In genomic region chr14:65222434-65222833, GRCh38 we compare ENCODE assay signal across 9 cellular contexts.
DNase-seq lines count a peak whose midpoint lies in the region; ATAC-seq, FAIRE-seq and TF ChIP-seq lines count a peak whose summit lies in the region.
"Had no signal": no experiment of that assay in that cellular context is flagged by ENCODE, and none has a peak within 500 bp of the region (broad histone marks: within the 10 kb centered on the region; RNA-seq: fewer than 3 reads in every experiment).

No MANE protein-coding gene starts in this region.

- H3K27ac Mint-ChIP-seq in activated naive CD8-positive, alpha-beta T cell treated with anti-CD3 and anti-CD28 coated beads, Interleukin-2, amount 10 ng/mL, durations not matched to agents 7 days and 5 days = peak overlapping the region; percentile 71

- H3K27ac ChIP-seq in RWPE2 (ENCODE audit: poor library complexity, severe bottlenecking) (no peak overlapping the region), small intestine (ENCODE audit: low read depth in 1 of 2, low read length in 1 of 2) (no peak overlapping the region)

- peaks cover 39% of the 10 kb centered on the region for H3K4me1 Mint-ChIP-seq in activated naive CD8-positive, alpha-beta T cell treated with anti-CD3 and anti-CD28 coated beads, Interleukin-2, amount 10 ng/mL, durations not matched to agents 7 days and 5 days

- TF ChIP-seq CTCF in GM12865 (IDR thresholded peaks at IDR 0.05; ENCODE audit: insufficient read depth, low read depth, low read length, missing control alignments) = peak; percentile 81
- TF ChIP-seq CTCF in RWPE2 (IDR thresholded peaks at IDR 0.05; ENCODE audit: poor library complexity, severe bottlenecking) = peak; percentile 96

- no peak overlapping the region for H3K4me3 ChIP-seq in GM12865 (ENCODE audit: low read depth, low read length)
- H3K4me3 ChIP-seq in RWPE2 (ENCODE audit: severe bottlenecking) = no peak overlapping the region
- H3K4me3 ChIP-seq in small intestine (ENCODE audit: low read depth in 1 of 2, low read length in 2 of 2) = no peak overlapping the region

- WGBS in small intestine, 3 donors = 23 to 31% (median 27%) methylated on average over 8 of the region's 8 CpGs

- H3K36me3 Mint-ChIP-seq in activated naive CD8-positive, alpha-beta T cell treated with anti-CD3 and anti-CD28 coated beads, Interleukin-2, amount 10 ng/mL, durations not matched to agents 7 days and 5 days = peaks cover 3% of the 10 kb centered on the region

- H3K27me3 ChIP-seq in RWPE2 (ENCODE audit: insufficient read depth, poor library complexity, severe bottlenecking) (no peaks in the 10 kb centered on the region), small intestine (ENCODE audit: control insufficient read depth in 2 of 2, insufficient read depth in 2 of 2, low read length in 2 of 2) (no peaks in the 10 kb centered on the region)

- intact Hi-C loops in left cardiac atrium (cut with DNase I) = loop anchor here in 1 of 2 donors (10.0 kb wide), 1 partner anchor 192 kb away; the partner anchor contains the start of gene FUT8

- no peak for FAIRE-seq in small intestine (lab: Jason Lieb, UNC)
- FAIRE-seq: colon had no signal

- DNase-seq in GM12865 (ENCODE audit: low read depth) (peak; percentile 78), RWPE2 (ENCODE audit: low spot score) (no peak), left cardiac atrium (peak; percentile 47), small intestine (peak; percentile 66), NCI-H1930 (lab: John Stamatoyannopoulos, UW) (no peak)
- peak; percentile 70 for DNase-seq in activated naive CD8-positive, alpha-beta T cell treated with anti-CD3 and anti-CD28 coated beads, Interleukin-2, amount 10 ng/mL, durations not matched to agents 7 days and 5 days

- ATAC-seq in HG03342 (IDR thresholded peaks at IDR 0.05; ENCODE audit: unreplicated experiment) = peak; percentile 61
- ATAC-seq in RWPE2 (ENCODE audit: low read depth) = peak; percentile 65
- ATAC-seq in activated naive CD8-positive, alpha-beta T cell treated with anti-CD3 and anti-CD28 coated beads, Interleukin-2, amount 10 ng/mL, durations not matched to agents 7 days and 5 days (ENCODE audit: low read depth) = peak; percentile 85
- peak; percentile 63 to 79 for ATAC-seq in left cardiac atrium
- ATAC-seq in HG02938 (IDR thresholded peaks at IDR 0.05; ENCODE audit: unreplicated experiment) = no peak

- POLR2A ChIA-PET in activated naive CD8-positive, alpha-beta T cell treated with anti-CD3 and anti-CD28 coated beads, Interleukin-2, amount 10 ng/mL, durations not matched to agents 7 days and 5 days (lab: Charles Lee) = interaction anchor here (1.0 kb wide), 1 partner anchor 61 kb away, joined by 3 read pairs; no protein-coding TSS in a partner anchor

- H3K36me3 ChIP-seq in RWPE2 (ENCODE audit: low read depth) (no peaks in the 10 kb centered on the region), small intestine (ENCODE audit: control insufficient read depth in 2 of 2, insufficient read depth in 2 of 2, low read length in 2 of 2) (no peaks in the 10 kb centered on the region)

- H3K4me1 ChIP-seq in RWPE2 (ENCODE audit: insufficient read depth, poor library complexity, severe bottlenecking) (peaks cover 4% of the 10 kb centered on the region), small intestine (ENCODE audit: control insufficient read depth in 2 of 2, insufficient read depth in 1 of 2, low read depth in 1 of 2, low read length in 1 of 2) (peaks cover 0 to 8% of the 10 kb centered on the region in 2 donors)

- H3K9me3 ChIP-seq in RWPE2 (ENCODE audit: severe bottlenecking) (no peaks in the 10 kb centered on the region), small intestine (ENCODE audit: control insufficient read depth, low read depth) (no peaks in the 10 kb centered on the region)

- H3K27me3 Mint-ChIP-seq in activated naive CD8-positive, alpha-beta T cell treated with anti-CD3 and anti-CD28 coated beads, Interleukin-2, amount 10 ng/mL, durations not matched to agents 7 days and 5 days = no peaks in the 10 kb centered on the region

- no peaks in the 10 kb centered on the region for H3K9me3 Mint-ChIP-seq in activated naive CD8-positive, alpha-beta T cell treated with anti-CD3 and anti-CD28 coated beads, Interleukin-2, amount 10 ng/mL, durations not matched to agents 7 days and 5 days

- no peak overlapping the region for H3K4me3 Mint-ChIP-seq in activated naive CD8-positive, alpha-beta T cell treated with anti-CD3 and anti-CD28 coated beads, Interleukin-2, amount 10 ng/mL, durations not matched to agents 7 days and 5 days

Comparison
In these comparisons a context has a peak if more than half of its experiments do, and no peak if none do; other contexts are left out.
1. DNase-seq: peak in GM12865 (single experiment), activated naive CD8-positive, alpha-beta T cell treated with anti-CD3 and anti-CD28 coated beads, Interleukin-2, amount 10 ng/mL, durations not matched to agents 7 days and 5 days (single experiment), left cardiac atrium (single experiment) and small intestine (single experiment); none in RWPE2 (single experiment) and NCI-H1930 (0 of 2).